30 cellular contexts compared by ENCODE assay signal in genomic region chr6:38387461-38387860, GRCh38.
"Had no signal": no experiment of that assay in that cellular context is flagged by ENCODE, and none has a peak within 500 bp of the region (broad histone marks: within the 10 kb centered on the region; RNA-seq: fewer than 3 reads in every experiment).

No MANE protein-coding gene starts in this region.

- H3K4me3 Mint-ChIP-seq: activated B cell treated with CpG ODN at 0.5 μM for 24 hours; activated CD4-positive, alpha-beta memory T cell treated with anti-CD3 and anti-CD28 coated beads for 36 hours; activated naive CD4-positive, alpha-beta T cell treated with anti-CD3 and anti-CD28 coated beads, Interleukin-2, amount 50 U/mL, for 24 hours; T-cell; T-helper 17 cell had no signal

- DNase-seq: activated B cell treated with CpG ODN at 0.5 μM for 24 hours; activated CD4-positive, alpha-beta memory T cell treated with anti-CD3 and anti-CD28 coated beads for 36 hours; activated CD4-positive, alpha-beta T cell treated with anti-CD3 and anti-CD28 coated beads for 4 hours; activated CD4-positive, alpha-beta T cell treated with anti-CD3 and anti-CD28 coated beads, Interleukin-2, amount 50 U/mL, for 1 hour; activated CD4-positive, CD25-positive, alpha-beta regulatory T cell treated with anti-CD3 and anti-CD28 coated beads, Interleukin-2, amount 50 U/mL, for 72 hours; activated CD8-positive, alpha-beta memory T cell treated with anti-CD3 and anti-CD28 coated beads, Interleukin-2, amount 50 U/mL, for 4 hours; activated gamma-delta T cell; activated naive CD4-positive, alpha-beta T cell treated with Interleukin-2 at 50 U/mL for 16 hours; activated T-cell treated with anti-CD3 and anti-CD28 coated beads for 4 hours; activated T-cell treated with anti-CD3 and anti-CD28 coated beads, Interleukin-2, amount 50 U/mL, for 48 hours; anterior cingulate cortex; brain microvascular endothelial cell; central memory CD4-positive, alpha-beta T cell; Karpas-422; KBM-7; NCI-H1105; NCI-H1417 treated with DMSO at 0.1 percent for 48 hours; NCI-H187 treated with DMSO at 0.1 percent for 48 hours; NCI-H2081; NCI-H345; NCI-H524 treated with DMSO at 0.1 percent for 48 hours; SHP77; SJCRH30; T-cell; T-helper 17 cell; T-helper 9 cell had no signal

- H3K9me3 Mint-ChIP-seq: activated B cell treated with CpG ODN at 0.5 μM for 24 hours; activated CD4-positive, alpha-beta memory T cell treated with anti-CD3 and anti-CD28 coated beads for 36 hours; activated naive CD4-positive, alpha-beta T cell treated with anti-CD3 and anti-CD28 coated beads, Interleukin-2, amount 50 U/mL, for 24 hours; T-cell had no signal

- H3K4me1 ChIP-seq: SJCRH30 had no signal

- H3K36me3 ChIP-seq: brain microvascular endothelial cell, SJCRH30 had no signal

- H3K36me3 Mint-ChIP-seq: activated CD4-positive, alpha-beta memory T cell treated with anti-CD3 and anti-CD28 coated beads for 36 hours had no signal

- H3K27ac ChIP-seq: brain microvascular endothelial cell, SJCRH30, SK-N-MC, VCaP had no signal

- H3K27ac Mint-ChIP-seq: activated B cell treated with CpG ODN at 0.5 μM for 24 hours; activated CD4-positive, alpha-beta memory T cell treated with anti-CD3 and anti-CD28 coated beads for 36 hours; activated naive CD4-positive, alpha-beta T cell treated with anti-CD3 and anti-CD28 coated beads, Interleukin-2, amount 50 U/mL, for 24 hours; T-cell; T-helper 17 cell had no signal

- H3K27me3 Mint-ChIP-seq: activated B cell treated with CpG ODN at 0.5 μM for 24 hours; activated CD4-positive, alpha-beta memory T cell treated with anti-CD3 and anti-CD28 coated beads for 36 hours; activated naive CD4-positive, alpha-beta T cell treated with anti-CD3 and anti-CD28 coated beads, Interleukin-2, amount 50 U/mL, for 24 hours; T-cell; T-helper 17 cell had no signal

- H3K9me3 ChIP-seq: SJCRH30 had no signal

- H3K27me3 ChIP-seq: brain microvascular endothelial cell, SJCRH30 had no signal

- ATAC-seq: Panc1, T-cell, T-helper 17 cell had no signal

- H3K4me3 ChIP-seq: SJCRH30, SK-N-MC had no signal
